In the genomic region with DNA sequence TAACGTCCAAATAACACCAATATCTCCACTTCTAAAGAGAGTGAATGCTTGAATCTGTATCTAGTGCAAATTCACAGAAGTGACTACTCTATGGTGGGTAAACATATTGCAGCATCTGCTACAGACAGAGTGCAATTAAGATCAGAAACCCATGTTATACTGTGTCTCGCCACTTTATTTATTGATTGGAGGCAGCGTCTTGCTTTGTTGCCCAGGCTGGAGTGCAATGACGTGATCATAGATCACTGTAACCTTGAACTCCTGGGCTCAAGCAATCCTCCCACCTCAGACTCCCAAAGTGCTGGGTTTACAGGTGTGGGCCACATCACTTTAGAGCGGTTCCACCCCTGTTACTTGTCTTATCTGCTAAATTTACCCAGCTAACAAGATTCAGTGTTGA, we compare ENCODE assay signal across 1 cellular context.
TF ChIP-seq lines count a peak whose summit lies in the region.

No MANE protein-coding gene starts in this region.

TF ChIP-seq in IMR-90, 13 proteins besides CTCF, POLR2A, EP300 and RAD21:
- TF ChIP-seq MXI1 (IDR thresholded peaks at IDR 0.05; ENCODE audit: borderline replicate concordance, low read depth, low read length) (no peak), BHLHE40 (IDR thresholded peaks at IDR 0.05; ENCODE audit: low read depth, low read length) (no peak), FOS (IDR thresholded peaks at IDR 0.05; ENCODE audit: low read depth, low read length) (no peak), USF2 (IDR thresholded peaks at IDR 0.05; ENCODE audit: low read depth, low read length) (no peak), MAFK (IDR thresholded peaks at IDR 0.05; ENCODE audit: low read depth, low read length) (no peak), CHD1 (IDR thresholded peaks at IDR 0.05; ENCODE audit: low read depth, low read length) (no peak), MAZ (IDR thresholded peaks at IDR 0.05; ENCODE audit: borderline replicate concordance, low read depth, low read length) (no peak), RCOR1 (IDR thresholded peaks at IDR 0.05; ENCODE audit: insufficient replicate concordance, low read length) (peak; percentile 20), ELK1 (IDR thresholded peaks at IDR 0.05; ENCODE audit: borderline replicate concordance, low read depth, low read length) (no peak), SMC3 (IDR thresholded peaks at IDR 0.05; ENCODE audit: low read depth, low read length) (no peak), CEBPB (IDR thresholded peaks at IDR 0.05; ENCODE audit: low read depth, low read length) (peak; percentile 83), RFX5 (IDR thresholded peaks at IDR 0.05; ENCODE audit: low read depth, low read length) (no peak), NFE2L2 (IDR thresholded peaks at IDR 0.05; ENCODE audit: low read depth, low read length) (no peak)
TF ChIP-seq in IMR-90: peak in this region for 2.
